7 cellular contexts compared by ENCODE assay signal in genomic region chr12:122967151-122967550, GRCh38. TPM values are rescaled to one million over a fixed set of nuclear protein-coding genes. Genes with fewer than 3 reads are reported as not detected.
DNase-seq lines count a peak whose midpoint lies in the region; ATAC-seq, FAIRE-seq and TF ChIP-seq lines count a peak whose summit lies in the region.
"Had no signal": no experiment of that assay in that cellular context is flagged by ENCODE, and none has a peak within 500 bp of the region (broad histone marks: within the 10 kb centered on the region; RNA-seq: fewer than 3 reads in every experiment).

No MANE protein-coding gene starts in this region.

- peak overlapping the region; percentile 12 to 80 (median 40) for H3K4me3 Mint-ChIP-seq in IgD-negative memory B cell

- H3K27me3 Mint-ChIP-seq in IgD-negative memory B cell = no peaks in the 10 kb centered on the region

- H3K4me1 ChIP-seq in colonic mucosa (peaks cover 19% of the 10 kb centered on the region), pancreas (peaks cover 6 to 26% (median 12%) of the 10 kb centered on the region in 3 donors), left lung (peaks cover 18 to 26% of the 10 kb centered on the region in 2 donors)

- POLR2A ChIA-PET in HEK293T (lab: Yijun Ruan, JAX) = interaction anchor here (1.7 to 1.8 kb wide), 3 partner anchors 8 to 266 kb away, joined by 10 to 17 read pairs (median 11); partner anchors contain the start of genes ARL6IP4, MPHOSPH9, MTRFR and OGFOD2

- DNase-seq in colonic mucosa (peak; percentile 22), pancreas (no peak), HEK293T (ENCODE audit: extremely low spot score) (no peak), left lung (no peak)
- DNase-seq: T-helper 9 cell, testis had no signal

- 79 to 82% methylated on average over 7 of the region's 7 CpGs for WGBS in pancreas, 2 donors

- H3K36me3 ChIP-seq in colonic mucosa = no peaks in the 10 kb centered on the region
- H3K36me3 ChIP-seq in pancreas = no peaks in the 10 kb centered on the region
- H3K36me3 ChIP-seq in left lung = no peaks in the 10 kb centered on the region

- H3K36me3 Mint-ChIP-seq in IgD-negative memory B cell = no peaks in the 10 kb centered on the region

- no peaks in the 10 kb centered on the region for H3K9me3 ChIP-seq in colonic mucosa
- H3K9me3 ChIP-seq in pancreas = no peaks in the 10 kb centered on the region
- H3K9me3 ChIP-seq in left lung = no peaks in the 10 kb centered on the region
- H3K9me3 ChIP-seq: testis had no signal

- H3K4me3 ChIP-seq in colonic mucosa (no peak overlapping the region), pancreas (no peak overlapping the region), left lung (no peak overlapping the region)

- no peak for FAIRE-seq in pancreas (lab: Jason Lieb, UNC)

- no peaks in the 10 kb centered on the region for H3K9me3 Mint-ChIP-seq in IgD-negative memory B cell

- H3K27ac Mint-ChIP-seq in IgD-negative memory B cell = peak overlapping the region; percentile 49 to 70 (median 50)

- H3K27me3 ChIP-seq in colonic mucosa (no peaks in the 10 kb centered on the region), pancreas (no peaks in the 10 kb centered on the region), left lung (no peaks in the 10 kb centered on the region)
- H3K27me3 ChIP-seq: testis had no signal

- H3K27ac ChIP-seq in colonic mucosa (no peak overlapping the region), pancreas (peak overlapping the region in 3 of 4 donors; percentile 20 to 45 (median 44)), left lung (no peak overlapping the region)
- H3K27ac ChIP-seq: testis had no signal

- H3K4me1 Mint-ChIP-seq in IgD-negative memory B cell = peaks cover 8 to 19% (median 8%) of the 10 kb centered on the region in 3 donors

- ATAC-seq in pancreas (no peak), left lung (no peak)

- CTCF ChIA-PET in HEK293T (lab: Yijun Ruan, JAX) = no interaction called here

- H3K9ac ChIP-seq in colonic mucosa (ENCODE audit: low read depth in 2 of 2, low read length in 2 of 2) = peak overlapping the region in 1 of 2 donors; percentile 38

- TF ChIP-seq CTCF in colonic mucosa (IDR thresholded peaks at IDR 0.05) (no peak), pancreas (IDR thresholded peaks at IDR 0.05) (no peak), left lung (IDR thresholded peaks at IDR 0.05) (no peak)

- intact Hi-C loops in colonic mucosa (cut with DNase I) (no loop called here), pancreas (cut with DNase I) (no loop called here), left lung (cut with DNase I) (no loop called here)

TF ChIP-seq in HEK293T, 16 proteins besides CTCF, POLR2A, EP300 and RAD21:
- TF ChIP-seq ELF4 (IDR thresholded peaks at IDR 0.05) (no peak), NFRKB (IDR thresholded peaks at IDR 0.05) (no peak), FOXM1 (IDR thresholded peaks at IDR 0.05; ENCODE audit: borderline replicate concordance) (no peak)

RNA-seq across cellular contexts. Expression of gene ABCB9, which starts 0.9 kb away (rescaled TPM):
- 0.93 TPM for polyA plus RNA-seq in IgD-negative memory B cell
- 1 to 10 TPM; 4.3 to 4.5 TPM for total RNA-seq in colonic mucosa
- total RNA-seq in pancreas = 1 to 10 TPM; 1.3 to 4.8 (median 2.7) TPM
- polyA plus RNA-seq in pancreas = 1 to 10 TPM; 4.9 to 6.7 TPM
- total RNA-seq in left lung = 1 to 10 TPM; 4.5 to 7.7 TPM

RNA-seq across cellular contexts. Expression of gene OGFOD2, which starts 7.9 kb away (rescaled TPM):
- polyA plus RNA-seq in IgD-negative memory B cell (20.2 TPM), pancreas (10 to 100 TPM; 22.2 to 30.9 TPM)
- total RNA-seq in colonic mucosa (10 to 100 TPM; 15.9 to 28.1 TPM), pancreas (10 to 100 TPM; 12.9 to 20.9 (median 17.2) TPM), left lung (10 to 100 TPM; 20.3 to 20.6 TPM)

RNA-seq across cellular contexts. Expression of gene ARL6IP4, which starts 13.3 kb away (rescaled TPM):
- 296 TPM for polyA plus RNA-seq in IgD-negative memory B cell
- 100 to 1,000 TPM; 130 to 192 TPM for total RNA-seq in colonic mucosa
- 100 to 1,000 TPM in 4 of 6 donors, 10 to 100 TPM in 2; 85.3 to 129 (median 101) TPM for total RNA-seq in pancreas
- 100 to 1,000 TPM; 281 to 296 TPM for polyA plus RNA-seq in pancreas
- 100 to 1,000 TPM; 122 to 133 TPM for total RNA-seq in left lung

Comparison
In these comparisons a context has a peak if more than half of its experiments do, and no peak if none do; other contexts are left out.
1. H3K27ac ChIP-seq: peak in pancreas (3 of 4); none in colonic mucosa (single experiment) and left lung (0 of 2).